ENCODE assay signal across 15 cellular contexts in the genomic region with DNA sequence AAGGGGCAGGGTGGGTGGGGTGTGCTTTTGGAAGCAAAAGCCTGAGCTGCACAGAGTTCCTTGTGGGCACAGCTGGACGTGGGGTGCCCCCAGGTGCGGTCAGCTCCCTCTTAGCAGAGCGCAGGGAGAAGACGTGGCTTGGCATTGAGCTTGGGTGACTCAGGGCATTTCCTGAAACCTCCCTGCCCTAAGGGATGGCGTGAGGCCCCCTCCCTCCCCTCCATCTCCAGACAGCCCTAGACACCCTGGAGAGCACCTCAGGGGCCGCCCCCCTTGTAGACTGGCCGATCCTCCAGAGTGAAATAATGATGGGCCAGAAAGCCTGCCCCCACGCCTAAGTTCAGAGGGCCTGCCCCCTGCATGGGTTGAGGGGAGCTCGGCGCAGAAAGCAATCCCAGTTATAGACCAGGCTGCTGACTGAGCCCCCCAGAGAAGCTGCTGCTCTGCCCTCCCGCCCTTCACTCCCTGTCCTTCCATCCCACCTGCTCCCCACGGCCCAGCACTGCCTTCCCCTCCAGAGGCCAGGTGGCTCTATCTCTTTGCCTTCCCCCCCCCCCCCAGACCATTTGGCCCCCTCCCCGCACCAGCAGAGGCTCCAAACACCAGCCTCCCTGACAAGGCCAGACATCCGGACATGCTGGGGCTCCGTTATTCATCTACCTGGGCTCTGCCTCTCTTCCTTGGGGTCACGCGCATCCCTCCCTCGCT. TPM values are rescaled to one million over a fixed set of nuclear protein-coding genes. Genes with fewer than 3 reads are reported as not detected.
A peak's percentile ranks its signal among the peaks of the same experiment; 100 is the strongest.
DNase-seq lines count a peak whose midpoint lies in the region; ATAC-seq and TF ChIP-seq lines count a peak whose summit lies in the region.
"Had no signal": no experiment of that assay in that cellular context is flagged by ENCODE, and none has a peak within 500 bp of the region (broad histone marks: within the 10 kb centered on the region; RNA-seq: fewer than 3 reads in every experiment).

No MANE protein-coding gene starts in this region.

- POLR2A ChIA-PET in PC-3 (lab: Charles Lee; ENCODE audit: unreplicated experiment): interaction anchor here (0.6 kb wide), 1 partner anchor 104 kb away, joined by 3 read pairs; no protein-coding TSS in a partner anchor

- H3K9me3 ChIP-seq in PC-3 (ENCODE audit: low read length) (no peaks in the 10 kb centered on the region), tibial nerve (peaks cover 0 to 8% (median 0%) of the 10 kb centered on the region in 4 donors), right atrium auricular region (no peaks in the 10 kb centered on the region)
- H3K9me3 ChIP-seq: MG63 had no signal

- peak; percentile 6 to 16 for ATAC-seq in activated naive CD4-positive, alpha-beta T cell treated with anti-CD3 and anti-CD28 coated beads, Interleukin-2, amount 50 U/mL, for 72 hours
- ATAC-seq in PC-3 (peak; percentile 61), GM18861 (IDR thresholded peaks at IDR 0.05; ENCODE audit: unreplicated experiment) (no peak)

- no peak for TF ChIP-seq POLR2A in tibial nerve (IDR thresholded peaks at IDR 0.05)

- H3K4me1 ChIP-seq in PC-3 (ENCODE audit: insufficient read depth, low read length) (peaks cover 21% of the 10 kb centered on the region), tibial nerve (peaks cover 0 to 31% (median 1%) of the 10 kb centered on the region in 4 donors), right atrium auricular region (peaks cover 0 to 14% of the 10 kb centered on the region in 2 donors)

- H3F3A ChIP-seq in PC-3 (ENCODE audit: low read length, unreplicated experiment): no peaks in the 10 kb centered on the region

- CTCF ChIA-PET in PC-3 (lab: Charles Lee): interaction anchor here (0.6 to 1.7 kb wide), 4 partner anchors 71 to 711 kb away, joined by 3 to 8 read pairs (median 3); no protein-coding TSS in a partner anchor

- H3K36me3 ChIP-seq in PC-3 (ENCODE audit: low read depth, low read length) (no peaks in the 10 kb centered on the region), tibial nerve (no peaks in the 10 kb centered on the region), right atrium auricular region (no peaks in the 10 kb centered on the region)
- H3K36me3 ChIP-seq: MG63 had no signal

- intact Hi-C loops in PC-3 (cut with micrococcal nuclease): loop anchor here (1.0 to 5.0 kb wide), 4 partner anchors 138 to 342 kb away; no protein-coding TSS in a partner anchor

- no peaks in the 10 kb centered on the region for H3K9me3 Mint-ChIP-seq in activated naive CD4-positive, alpha-beta T cell treated with anti-CD3 and anti-CD28 coated beads, Interleukin-2, amount 50 U/mL, for 72 hours
- H3K9me3 Mint-ChIP-seq: HFFc6 had no signal

- H3K27ac Mint-ChIP-seq in activated naive CD4-positive, alpha-beta T cell treated with anti-CD3 and anti-CD28 coated beads, Interleukin-2, amount 50 U/mL, for 72 hours: no peak overlapping the region
- H3K27ac Mint-ChIP-seq: GM23338, HFFc6 had no signal

- peak overlapping the region; percentile 51; the same call in 1 of the 2 replicates for H3K4me2 ChIP-seq in PC-3 (ENCODE audit: low read length)

- no peaks in the 10 kb centered on the region for H3K9me2 ChIP-seq in PC-3 (replicated peaks; ENCODE audit: low read length)

- H3K27ac ChIP-seq in PC-3 (ENCODE audit: low read length) (no peak overlapping the region), tibial nerve (peak overlapping the region in 3 of 4 donors; percentile 32 to 78 (median 48)), right atrium auricular region (no peak overlapping the region)
- H3K27ac ChIP-seq: C4-2B, KMS-11 had no signal

- H3K4me3 ChIP-seq in PC-3 (ENCODE audit: low read length): no peak overlapping the region
- no peak overlapping the region for H3K4me3 ChIP-seq in fibroblast of the aortic adventitia (ENCODE audit: low read depth, low read length)
- no peak overlapping the region for H3K4me3 ChIP-seq in tibial nerve
- no peak overlapping the region for H3K4me3 ChIP-seq in right atrium auricular region
- H3K4me3 ChIP-seq: GM23338, MG63 had no signal

- no peaks in the 10 kb centered on the region for H4K20me1 ChIP-seq in PC-3 (ENCODE audit: low read length)

- H3K27me3 ChIP-seq in PC-3 (ENCODE audit: low read length) (peaks cover 36% of the 10 kb centered on the region), tibial nerve (peaks cover 0 to 62% of the 10 kb centered on the region in 2 donors), right atrium auricular region (peaks cover 6 to 23% of the 10 kb centered on the region in 2 donors)

- WGBS in tibial nerve, 2 donors: 17 to 26% methylated on average over 12 to 17 of the region's 18 CpGs

- no peak overlapping the region for H3K9ac ChIP-seq in PC-3 (ENCODE audit: low read length)
- H3K9ac ChIP-seq: KMS-11 had no signal

- H2AFZ ChIP-seq in PC-3 (ENCODE audit: low read length): no peak overlapping the region
- H2AFZ ChIP-seq: GM23338 had no signal

- no peak for DNase-seq in activated naive CD4-positive, alpha-beta T cell treated with anti-CD3 and anti-CD28 coated beads, Interleukin-2, amount 50 U/mL, for 72 hours (ENCODE audit: low spot score in 2 of 2)
- no peak for DNase-seq in activated naive CD4-positive, alpha-beta T cell treated with anti-CD3 and anti-CD28 coated beads, Interleukin-2, amount 50 U/mL, for 16 hours
- DNase-seq in PC-3 (peak; percentile 59), fibroblast of the aortic adventitia (ENCODE audit: low read depth) (peak; percentile 21), tibial nerve (ENCODE audit: low spot score in 2 of 2) (no peak), right atrium auricular region (ENCODE audit: low spot score) (no peak), ACHN (no peak)
- DNase-seq: DMS153, NCI-H1105 had no signal

- BruUV-seq in PC-3 (replicated peaks; lab: Mats Ljungman, UMichigan): no TSS peak

- TF ChIP-seq CTCF in PC-3 (conservative IDR thresholded peaks at IDR 0.05; ENCODE audit: low read depth, low read length) (no peak), fibroblast of the aortic adventitia (IDR thresholded peaks at IDR 0.05; ENCODE audit: insufficient read depth, low read length) (no peak), tibial nerve (IDR thresholded peaks at IDR 0.05) (no peak), right atrium auricular region (IDR thresholded peaks at IDR 0.05) (no peak)

- peaks cover 0 to 4% of the 10 kb centered on the region in 2 donors for H3K36me3 Mint-ChIP-seq in activated naive CD4-positive, alpha-beta T cell treated with anti-CD3 and anti-CD28 coated beads, Interleukin-2, amount 50 U/mL, for 72 hours

- no peaks in the 10 kb centered on the region for H3K79me2 ChIP-seq in PC-3 (ENCODE audit: low read length)

- no peak for TF ChIP-seq EP300 in tibial nerve (IDR thresholded peaks at IDR 0.05)

- in situ Hi-C loops in ACHN (cut with HindIII; ENCODE audit: low pct_ligation_motif_present, low pct_unique_long_range_greater_than_20kb, low sequenced_read_pairs): no loop called here

RNA-seq across cellular contexts. Expression of gene SHH, which starts 2.5 kb away (rescaled TPM):
- not detected for total RNA-seq in activated naive CD4-positive, alpha-beta T cell treated with anti-CD3 and anti-CD28 coated beads, Interleukin-2, amount 50 U/mL, for 72 hours
- 0.11 and 0.12 TPM in 2 replicates for total RNA-seq in PC-3 (2014; rRNA removed)
- 0.36 TPM in 1 of 2 replicates, not detected in the other for total RNA-seq in fibroblast of the aortic adventitia (ENCODE audit: low replicate concordance)
- total RNA-seq in tibial nerve: 10 to 100 TPM in 2 of 4 donors, 1 to 10 TPM in 2; 7.7 to 16.2 (median 11.3) TPM
- total RNA-seq in right atrium auricular region: not detected
- total RNA-seq: GM23338, HFFc6 had no signal

Comparison
In these comparisons a context has a peak if more than half of its experiments do, and no peak if none do; other contexts are left out.
1. DNase-seq: peak in PC-3 (single experiment) and fibroblast of the aortic adventitia (single experiment); none in activated naive CD4-positive, alpha-beta T cell treated with anti-CD3 and anti-CD28 coated beads, Interleukin-2, amount 50 U/mL, for 72 hours (0 of 2), activated naive CD4-positive, alpha-beta T cell treated with anti-CD3 and anti-CD28 coated beads, Interleukin-2, amount 50 U/mL, for 16 hours (single experiment), tibial nerve (0 of 2), right atrium auricular region (single experiment) and ACHN (single experiment).
2. H3K27ac ChIP-seq: peak in tibial nerve (3 of 4); none in PC-3 (single experiment) and right atrium auricular region (0 of 2).